36 cellular contexts compared by ENCODE assay signal in the genomic region with DNA sequence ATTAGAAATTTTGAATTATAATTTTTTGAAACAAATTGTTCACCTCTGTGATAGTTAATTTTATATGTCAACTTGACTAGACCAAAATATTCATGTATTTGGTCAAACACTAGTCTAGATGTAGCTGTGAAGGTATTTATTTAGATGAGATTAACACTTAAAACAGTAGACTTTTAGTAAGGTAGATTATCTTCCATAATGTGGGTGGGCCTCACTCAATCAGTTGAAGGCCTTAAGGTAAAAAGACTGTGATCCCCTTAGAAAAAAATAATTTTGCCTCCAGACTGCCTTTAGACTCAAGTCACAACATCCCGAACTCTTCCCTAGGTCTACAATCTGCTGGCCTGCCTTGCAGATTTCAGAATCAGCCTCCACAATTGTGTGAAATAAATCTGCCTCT.
DNase-seq lines count a peak whose midpoint lies in the region; ATAC-seq, FAIRE-seq and TF ChIP-seq lines count a peak whose summit lies in the region.
"Had no signal": no experiment of that assay in that cellular context is flagged by ENCODE, and none has a peak within 500 bp of the region (broad histone marks: within the 10 kb centered on the region; RNA-seq: fewer than 3 reads in every experiment).

No MANE protein-coding gene starts in this region.

- H3K27ac ChIP-seq in HEK293 (ENCODE audit: extremely low read depth, low read depth, low read length): no peak overlapping the region
- H3K27ac ChIP-seq in astrocyte (ENCODE audit: low read depth, low read length): no peak overlapping the region
- no peak overlapping the region for H3K27ac ChIP-seq in K562 (ENCODE audit: extremely low read depth, low read depth, low read length)
- H3K27ac ChIP-seq in pancreas: no peak overlapping the region
- H3K27ac ChIP-seq in left ventricle myocardium inferior (replicated peaks): no peak overlapping the region
- H3K27ac ChIP-seq: 22Rv1; A549; BLaER1; BLaER1 treated with 17β-estradiol and CSF1 and Interleukin-3, amounts not matched to agents 10 nM and 100 nM; C4-2B had no signal

- TF ChIP-seq EP300 in K562 (IDR thresholded peaks at IDR 0.05; ENCODE audit: low read length): no peak

- peaks cover 2% of the 10 kb centered on the region; the same call in 1 of the 2 replicates for H3K9me3 ChIP-seq in HEK293 (ENCODE audit: control insufficient read depth, insufficient read depth, low read depth, low read length)
- H3K9me3 ChIP-seq in astrocyte (ENCODE audit: insufficient read depth, low read depth, low read length): no peaks in the 10 kb centered on the region
- H3K9me3 ChIP-seq in K562 (replicated peaks; ENCODE audit: control insufficient read depth, insufficient read depth, low read depth, low read length): no peaks in the 10 kb centered on the region
- no peaks in the 10 kb centered on the region for H3K9me3 ChIP-seq in pancreas
- H3K9me3 ChIP-seq in left ventricle myocardium inferior (replicated peaks): no peaks in the 10 kb centered on the region
- H3K9me3 ChIP-seq: A549; BE2C; BLaER1; BLaER1 treated with 17β-estradiol and CSF1 and Interleukin-3, amounts not matched to agents 10 nM and 100 nM; Caco-2 had no signal

- H3K27me3 ChIP-seq in astrocyte (ENCODE audit: insufficient read depth, low read length) (no peaks in the 10 kb centered on the region), K562 (ENCODE audit: control insufficient read depth in 2 of 2, insufficient read depth in 2 of 2, low read length in 2 of 2) (no peaks in the 10 kb centered on the region), pancreas (peaks cover 0 to 8% (median 0%) of the 10 kb centered on the region in 4 donors), left ventricle myocardium inferior (ENCODE audit: low read depth) (no peaks in the 10 kb centered on the region)
- H3K27me3 ChIP-seq: BE2C had no signal

- H3K79me2 ChIP-seq in astrocyte (ENCODE audit: insufficient read depth, low read length): no peaks in the 10 kb centered on the region
- H3K79me2 ChIP-seq in K562 (ENCODE audit: control insufficient read depth, insufficient read depth, low read length): no peaks in the 10 kb centered on the region

- no peaks in the 10 kb centered on the region for H3K4me1 Mint-ChIP-seq in astrocyte (ENCODE audit: low read depth, unreplicated experiment)
- H3K4me1 Mint-ChIP-seq: B cell; CD14-positive monocyte; CD4-positive, alpha-beta memory T cell; CD4-positive, CD25-positive, alpha-beta regulatory T cell; CD8-positive, alpha-beta memory T cell had no signal

- H3K4me3 ChIP-seq in HEK293 (ENCODE audit: low read depth, low read length) (no peak overlapping the region), astrocyte (ENCODE audit: insufficient read depth, low read depth, low read length) (no peak overlapping the region), K562 (no peak overlapping the region), pancreas (no peak overlapping the region), left ventricle myocardium inferior (no peak overlapping the region)
- H3K4me3 ChIP-seq: A549; BLaER1; BLaER1 treated with 17β-estradiol and CSF1 and Interleukin-3, amounts not matched to agents 10 nM and 100 nM had no signal

- in situ Hi-C loops in K562 (cut with MboI): no loop called here

- no peaks in the 10 kb centered on the region for H3K4me1 ChIP-seq in HEK293 (ENCODE audit: control insufficient read depth, insufficient read depth, low read length)
- no peaks in the 10 kb centered on the region for H3K4me1 ChIP-seq in astrocyte (ENCODE audit: insufficient read depth, low read length)
- no peaks in the 10 kb centered on the region for H3K4me1 ChIP-seq in K562 (replicated peaks in 1 of 2; ENCODE audit: control insufficient read depth in 2 of 2, insufficient read depth in 2 of 2, low read length in 2 of 2)
- H3K4me1 ChIP-seq in pancreas: no peaks in the 10 kb centered on the region
- no peaks in the 10 kb centered on the region for H3K4me1 ChIP-seq in left ventricle myocardium inferior
- H3K4me1 ChIP-seq: A549; BE2C; BLaER1; BLaER1 treated with 17β-estradiol and CSF1 and Interleukin-3, amounts not matched to agents 10 nM and 100 nM; Caco-2 had no signal

- FAIRE-seq in astrocyte (lab: Jason Lieb, UNC): peak; percentile 41
- FAIRE-seq in K562 (lab: Jason Lieb, UNC): no peak
- peak; percentile 91 for FAIRE-seq in pancreas (lab: Jason Lieb, UNC)
- FAIRE-seq: A549, D721Med had no signal

- H3K27ac Mint-ChIP-seq in astrocyte (ENCODE audit: unreplicated experiment): no peak overlapping the region
- H3K27ac Mint-ChIP-seq: B cell; CD14-positive monocyte; CD4-positive, alpha-beta memory T cell; CD4-positive, alpha-beta T cell; CD4-positive, CD25-positive, alpha-beta regulatory T cell; CD8-positive, alpha-beta memory T cell; CD8-positive, alpha-beta T cell had no signal

- ATAC-seq in K562 (no peak), pancreas (no peak), HG03045 (IDR thresholded peaks at IDR 0.05; ENCODE audit: unreplicated experiment) (no peak)
- ATAC-seq: A549; CD8-positive, alpha-beta T cell had no signal

- no peak overlapping the region for H3K4me3 Mint-ChIP-seq in astrocyte (ENCODE audit: unreplicated experiment)
- H3K4me3 Mint-ChIP-seq: B cell; CD14-positive monocyte; CD4-positive, alpha-beta memory T cell; CD4-positive, alpha-beta T cell; CD4-positive, CD25-positive, alpha-beta regulatory T cell; CD8-positive, alpha-beta memory T cell; CD8-positive, alpha-beta T cell had no signal

- intact Hi-C loops in K562 (cut with micrococcal nuclease): no loop called here
- intact Hi-C loops in pancreas (cut with DNase I): no loop called here
- intact Hi-C loops in left ventricle myocardium inferior (cut with micrococcal nuclease): no loop called here

- H3K4me2 ChIP-seq in astrocyte (ENCODE audit: low read length): no peak overlapping the region
- H3K4me2 ChIP-seq in K562 (ENCODE audit: insufficient read depth, low read length): no peak overlapping the region
- H3K4me2 ChIP-seq: A549; BLaER1; BLaER1 treated with 17β-estradiol and CSF1 and Interleukin-3, amounts not matched to agents 10 nM and 100 nM had no signal

- WGBS in K562 (ENCODE audit: insufficient coverage, low coverage, missing lambda C conversion rate): 0% methylated on average over 1 of the region's 1 CpG
- WGBS in pancreas, 2 donors: 56 to 59% methylated on average over 1 of the region's 1 CpG

- H3K9ac ChIP-seq in astrocyte (ENCODE audit: low read length): no peak overlapping the region
- H3K9ac ChIP-seq in K562 (ENCODE audit: insufficient read depth in 1 of 2, low read depth in 2 of 2, low read length in 2 of 2): no peak overlapping the region
- H3K9ac ChIP-seq: BLaER1; BLaER1 treated with 17β-estradiol and CSF1 and Interleukin-3, amounts not matched to agents 10 nM and 100 nM had no signal

- H2AFZ ChIP-seq in astrocyte (ENCODE audit: low read depth, low read length) (no peak overlapping the region), K562 (ENCODE audit: low read depth, low read length) (no peak overlapping the region)

- TF ChIP-seq CTCF in HEK293 (tag by site-specific recombination; IDR thresholded peaks at IDR 0.05) (no peak), astrocyte (IDR thresholded peaks at IDR 0.05; ENCODE audit: insufficient read depth, low read depth, low read length) (no peak), K562 (IDR thresholded peaks at IDR 0.05 in 2 of 3, conservative IDR thresholded peaks at IDR 0.05 in 1 of 3; ENCODE audit: insufficient read depth in 2 of 3, low read depth in 1 of 3, low read length in 3 of 3) (no peak), pancreas (IDR thresholded peaks at IDR 0.05) (no peak), left ventricle myocardium inferior (IDR thresholded peaks at IDR 0.05; ENCODE audit: borderline replicate concordance) (no peak)

- H4K20me1 ChIP-seq in astrocyte (ENCODE audit: insufficient read depth, low read length) (no peaks in the 10 kb centered on the region), K562 (replicated peaks; ENCODE audit: control insufficient read depth, insufficient read depth, low read length) (no peaks in the 10 kb centered on the region)
- H4K20me1 ChIP-seq: BLaER1; BLaER1 treated with 17β-estradiol and CSF1 and Interleukin-3, amounts not matched to agents 10 nM and 100 nM had no signal

- DNase-seq in astrocyte (ENCODE audit: low read depth): no peak
- no peak for DNase-seq in K562 (ENCODE audit: extremely low read depth in 1 of 4, low spot score in 3 of 4)
- no peak for DNase-seq in pancreas
- DNase-seq in left ventricle myocardium inferior: no peak
- DNase-seq in HuH-7 (ENCODE audit: low spot score): no peak
- DNase-seq in DMS114 treated with DMSO at 0.1 percent for 48 hours (lab: John Stamatoyannopoulos, UW; ENCODE audit: unreplicated experiment): no peak
- DNase-seq: 8988T; ACHN; AML-193; BE2C; C1 segment of cervical spinal cord; Caco-2; Calu3; CD4-positive, alpha-beta memory T cell; CD4-positive, alpha-beta T cell; CD4-positive, CD25-positive, alpha-beta regulatory T cell; CD8-positive, alpha-beta memory T cell; CD8-positive, alpha-beta T cell; COR-L47; DMS 273 treated with DMSO at 0.1 percent for 48 hours; DMS153; DMS53; DMS79; DMS79 treated with DMSO at 0.1 percent for 48 hours; DND-41; EL had no signal

- H3K36me3 ChIP-seq in HEK293 (ENCODE audit: control insufficient read depth in 2 of 2, insufficient read depth in 1 of 2, low read length in 2 of 2): no peaks in the 10 kb centered on the region
- H3K36me3 ChIP-seq in astrocyte (ENCODE audit: insufficient read depth, low read length): no peaks in the 10 kb centered on the region
- no peaks in the 10 kb centered on the region for H3K36me3 ChIP-seq in K562 (ENCODE audit: control insufficient read depth, insufficient read depth, low read length)
- H3K36me3 ChIP-seq in pancreas: no peaks in the 10 kb centered on the region
- H3K36me3 ChIP-seq in left ventricle myocardium inferior: no peaks in the 10 kb centered on the region
- H3K36me3 ChIP-seq: BE2C; BLaER1; BLaER1 treated with 17β-estradiol and CSF1 and Interleukin-3, amounts not matched to agents 10 nM and 100 nM had no signal

- no TSS peak for BruUV-seq in K562 (replicated peaks; lab: Mats Ljungman, UMichigan)

- CTCF ChIA-PET in HEK293 (lab: Yijun Ruan, JAX): no interaction called here
- CTCF ChIA-PET in K562 (lab: Yijun Ruan, JAX; ENCODE audit: low intra/inter-chr PET ratio): no interaction called here

- POLR2A ChIA-PET in HEK293 (lab: Yijun Ruan, JAX) (no interaction called here), K562 (lab: Yijun Ruan, JAX) (no interaction called here)

- H3K36me3 Mint-ChIP-seq in astrocyte (ENCODE audit: low read depth, unreplicated experiment): no peaks in the 10 kb centered on the region
- H3K36me3 Mint-ChIP-seq: CD14-positive monocyte; CD4-positive, alpha-beta memory T cell; CD4-positive, CD25-positive, alpha-beta regulatory T cell; CD8-positive, alpha-beta memory T cell; CD8-positive, alpha-beta T cell had no signal

- no peaks in the 10 kb centered on the region for H3K9me1 ChIP-seq in K562 (ENCODE audit: control insufficient read depth, insufficient read depth, low read length)

- TF ChIP-seq POLR2A in K562 (conservative IDR thresholded peaks at IDR 0.05): no peak

- no peaks in the 10 kb centered on the region for H3K9me3 Mint-ChIP-seq in astrocyte (ENCODE audit: unreplicated experiment)

- no peak for TF ChIP-seq RAD21 in K562 (CRISPR knock-in tag; conservative IDR thresholded peaks at IDR 0.05 in 1 of 2, IDR thresholded peaks at IDR 0.05 in 1 of 2)

- H3K27me3 Mint-ChIP-seq in astrocyte (ENCODE audit: low read depth, unreplicated experiment): no peaks in the 10 kb centered on the region
- H3K27me3 Mint-ChIP-seq: B cell; CD4-positive, alpha-beta memory T cell; CD4-positive, alpha-beta T cell; CD4-positive, CD25-positive, alpha-beta regulatory T cell; CD8-positive, alpha-beta memory T cell had no signal
